Comparison of ENCODE assay signal across 18 cellular contexts in the genomic region with DNA sequence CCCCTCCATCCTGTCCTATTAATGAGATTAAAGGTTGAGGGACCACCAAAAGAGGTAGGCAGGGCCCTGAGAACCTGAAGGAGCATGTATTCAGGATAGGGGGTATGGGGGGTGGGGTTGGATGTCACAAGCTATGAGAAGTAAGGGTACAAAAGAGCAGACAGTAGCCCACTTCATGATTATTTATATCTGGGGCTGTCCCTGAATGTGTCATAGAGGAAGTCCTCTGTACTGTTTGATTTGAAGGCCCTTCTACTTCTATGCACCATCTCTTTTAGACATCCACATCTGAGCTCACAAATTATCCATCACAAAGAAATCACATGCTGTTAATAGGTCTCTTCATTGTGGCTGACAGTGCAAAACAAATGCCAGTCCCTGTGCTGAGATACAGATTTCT.
A peak's percentile ranks its signal among the peaks of the same experiment; 100 is the strongest.
DNase-seq lines count a peak whose midpoint lies in the region; ATAC-seq, FAIRE-seq and TF ChIP-seq lines count a peak whose summit lies in the region.
"Had no signal": no experiment of that assay in that cellular context is flagged by ENCODE, and none has a peak within 500 bp of the region (broad histone marks: within the 10 kb centered on the region; RNA-seq: fewer than 3 reads in every experiment).

No MANE protein-coding gene starts in this region.

- no peaks in the 10 kb centered on the region for H3K36me3 ChIP-seq in SJCRH30
- H3K36me3 ChIP-seq: colonic mucosa, HAP-1, left lung had no signal

- no peak overlapping the region for H3K27ac ChIP-seq in SJCRH30
- H3K27ac ChIP-seq: colonic mucosa, left lung, VCaP had no signal

- no peaks in the 10 kb centered on the region for H3K27me3 ChIP-seq in SJCRH30
- H3K27me3 ChIP-seq: colonic mucosa, left lung had no signal

- H3K4me1 ChIP-seq in SJCRH30 = peaks cover 11% of the 10 kb centered on the region
- H3K4me1 ChIP-seq: colonic mucosa, HAP-1, left lung had no signal

- H3K9me3 ChIP-seq in SJCRH30 (replicated peaks) = no peaks in the 10 kb centered on the region
- H3K9me3 ChIP-seq: colonic mucosa, HAP-1, left lung had no signal

- TF ChIP-seq POLR2A in GM12892 (IDR thresholded peaks at IDR 0.05; ENCODE audit: low read depth, low read length) = no peak

- no peak for DNase-seq in GM12892 (ENCODE audit: insufficient read length)
- no peak for DNase-seq in activated T-cell treated with anti-CD3 and anti-CD28 coated beads for 4 hours
- no peak for DNase-seq in NCI-H2171 (lab: John Stamatoyannopoulos, UW)
- DNase-seq in SJCRH30 = no peak
- no peak for DNase-seq in cerebellar cortex (ENCODE audit: low spot score)
- DNase-seq: activated naive CD4-positive, alpha-beta T cell treated with Interleukin-2 at 50 U/mL for 16 hours; CD4-positive, alpha-beta memory T cell; colonic mucosa; left lung; NCI-H1417 treated with DMSO at 0.1 percent for 48 hours; NK-92 treated with Interleukin-12 subunit alpha and Interleukin-12 subunit beta, amount 100 ng/mL, for 24 hours; right cardiac atrium had no signal

- H3K4me3 ChIP-seq in SJCRH30 = no peak overlapping the region
- H3K4me3 ChIP-seq: colonic mucosa, HAP-1, left lung had no signal

- ATAC-seq in GM19395 (IDR thresholded peaks at IDR 0.05; ENCODE audit: unreplicated experiment) (peak; percentile 39), HG02759 (IDR thresholded peaks at IDR 0.05; ENCODE audit: unreplicated experiment) (peak; percentile 50), HG03575 (IDR thresholded peaks at IDR 0.05; ENCODE audit: extremely low read depth, insufficient number of reproducible peaks, low FRiP score, unreplicated experiment) (peak; percentile 42)
- ATAC-seq: right cardiac atrium had no signal

- peak; percentile 42 for FAIRE-seq in GM12892 (lab: Jason Lieb, UNC)
- FAIRE-seq: endothelial cell of umbilical vein had no signal
